In genomic region chr21:26916799-26917198, GRCh38 we compare ENCODE assay signal across 19 cellular contexts. TPM values are rescaled to one million over a fixed set of nuclear protein-coding genes. Genes with fewer than 3 reads are reported as not detected.
DNase-seq lines count a peak whose midpoint lies in the region; ATAC-seq and TF ChIP-seq lines count a peak whose summit lies in the region.
"Had no signal": no experiment of that assay in that cellular context is flagged by ENCODE, and none has a peak within 500 bp of the region (broad histone marks: within the 10 kb centered on the region; RNA-seq: fewer than 3 reads in every experiment).

No MANE protein-coding gene starts in this region.

- DNase-seq in GM23338 (ENCODE audit: low spot score), result peak; percentile 65
- no peak for DNase-seq in endodermal cell
- DNase-seq in mesendoderm, result peak; percentile 73
- DNase-seq in NCI-H446 treated with DMSO at 0.1 percent for 48 hours (lab: John Stamatoyannopoulos, UW), result no peak
- DNase-seq in medulla oblongata (ENCODE audit: extremely low spot score), result no peak
- DNase-seq in NCI-H1048 (lab: John Stamatoyannopoulos, UW), result no peak
- DNase-seq in kidney glomerular epithelial cell (lab: John Stamatoyannopoulos, UW), result no peak
- DNase-seq: 8988T; Calu3; CD8-positive, alpha-beta T cell; DMS79 treated with DMSO at 0.1 percent for 48 hours; Karpas-422; KBM-7 had no signal

- 79% methylated on average over 2 of the region's 2 CpGs for WGBS in HUES64
- WGBS in endodermal cell (ENCODE audit: insufficient coverage in 1 of 2, insufficient read length in 1 of 2), 2 experiments, result 83% methylated on average over 1 of the region's 2 CpGs; no CpG with 5 or more reads in 1 of the 2 experiments
- WGBS in mesendoderm (ENCODE audit: extremely low coverage, insufficient coverage, low lambda C conversion rate), result no CpG with 5 or more reads among the region's 2 CpGs

- H4K20me1 ChIP-seq in GM23338 (replicated peaks; ENCODE audit: insufficient read depth), result no peaks in the 10 kb centered on the region
- H4K20me1 ChIP-seq: BLaER1 had no signal

- no peak overlapping the region for H4K8ac ChIP-seq in mesendoderm (ENCODE audit: low read depth, low read length)

- no peak overlapping the region for H3K23ac ChIP-seq in mesendoderm (ENCODE audit: low read length)

- peaks cover 8% of the 10 kb centered on the region for H3K4me1 Mint-ChIP-seq in GM23338
- peaks cover 33% of the 10 kb centered on the region for H3K4me1 Mint-ChIP-seq in endodermal cell
- H3K4me1 Mint-ChIP-seq: IgD-negative memory B cell had no signal

- H2AK5ac ChIP-seq in mesendoderm (ENCODE audit: low read length), result no peak overlapping the region

- peaks cover 11% of the 10 kb centered on the region; the same call in 1 of the 2 replicates for H3K4me1 ChIP-seq in GM23338 (ENCODE audit: insufficient read depth)
- peaks cover 21% of the 10 kb centered on the region for H3K4me1 ChIP-seq in HUES64 (ENCODE audit: insufficient read depth, low read length)
- no peaks in the 10 kb centered on the region for H3K4me1 ChIP-seq in endodermal cell (ENCODE audit: control insufficient read depth, insufficient read depth, low read length)
- H3K4me1 ChIP-seq in mesendoderm (ENCODE audit: control insufficient read depth, low read depth, low read length), result peaks cover 2% of the 10 kb centered on the region
- H3K4me1 ChIP-seq: BLaER1 had no signal

- H2BK5ac ChIP-seq in mesendoderm (ENCODE audit: low read length), result no peak overlapping the region

- H3K27me3 ChIP-seq in GM23338 (ENCODE audit: insufficient read depth), result no peaks in the 10 kb centered on the region
- H3K27me3 ChIP-seq in HUES64 (ENCODE audit: insufficient read depth, low read length), result no peaks in the 10 kb centered on the region
- H3K27me3 ChIP-seq in endodermal cell (ENCODE audit: control insufficient read depth, insufficient read depth, low read length, poor library complexity, severe bottlenecking), result no peaks in the 10 kb centered on the region
- no peaks in the 10 kb centered on the region for H3K27me3 ChIP-seq in mesendoderm (ENCODE audit: insufficient read depth, low read length, poor library complexity)
- H3K27me3 ChIP-seq: BLaER1 had no signal

- no peak for TF ChIP-seq CTCF in GM23338 (conservative IDR thresholded peaks at IDR 0.05; ENCODE audit: low read depth in 2 of 2)
- no peak for TF ChIP-seq CTCF in endodermal cell (conservative IDR thresholded peaks at IDR 0.05)

- peaks cover 2% of the 10 kb centered on the region for H3K27me3 Mint-ChIP-seq in GM23338 (ENCODE audit: insufficient read depth, low read depth, poor library complexity)
- H3K27me3 Mint-ChIP-seq in endodermal cell (ENCODE audit: insufficient read depth), result no peaks in the 10 kb centered on the region

- peak overlapping the region; percentile 25 for H3K27ac Mint-ChIP-seq in GM23338
- peak overlapping the region; percentile 2 for H3K27ac Mint-ChIP-seq in endodermal cell
- H3K27ac Mint-ChIP-seq: CD14-positive monocyte; CD8-positive, alpha-beta T cell; IgD-negative memory B cell had no signal

- H3K4me2 ChIP-seq in GM23338 (no peak overlapping the region), mesendoderm (ENCODE audit: low read length) (no peak overlapping the region)
- H3K4me2 ChIP-seq: BLaER1 had no signal

- H3K36me3 Mint-ChIP-seq in GM23338 (ENCODE audit: low read depth) (peaks cover 35% of the 10 kb centered on the region), endodermal cell (ENCODE audit: low read depth) (peaks cover 6% of the 10 kb centered on the region)
- H3K36me3 Mint-ChIP-seq: CD14-positive monocyte; CD8-positive, alpha-beta T cell; IgD-negative memory B cell had no signal

- H3K4ac ChIP-seq in mesendoderm (ENCODE audit: low read depth, low read length), result no peak overlapping the region

- H3K36me3 ChIP-seq in GM23338 (ENCODE audit: insufficient read depth), result no peaks in the 10 kb centered on the region
- H3K36me3 ChIP-seq in HUES64 (ENCODE audit: insufficient read depth, low read length), result no peaks in the 10 kb centered on the region
- no peaks in the 10 kb centered on the region for H3K36me3 ChIP-seq in endodermal cell (ENCODE audit: control insufficient read depth, insufficient read depth, low read length)
- H3K36me3 ChIP-seq in mesendoderm (ENCODE audit: control insufficient read depth, insufficient read depth, low read length), result no peaks in the 10 kb centered on the region
- H3K36me3 ChIP-seq: BLaER1 had no signal

- H3K4me3 Mint-ChIP-seq in GM23338 (no peak overlapping the region), endodermal cell (no peak overlapping the region)
- H3K4me3 Mint-ChIP-seq: CD14-positive monocyte; CD8-positive, alpha-beta T cell; IgD-negative memory B cell had no signal

- peaks cover 25% of the 10 kb centered on the region for H3K9me3 Mint-ChIP-seq in GM23338
- peaks cover 19% of the 10 kb centered on the region for H3K9me3 Mint-ChIP-seq in endodermal cell
- H3K9me3 Mint-ChIP-seq: CD8-positive, alpha-beta T cell had no signal

- no peak overlapping the region for H2BK120ac ChIP-seq in mesendoderm (ENCODE audit: low read depth, low read length)

- ATAC-seq in GM23338, result peak; percentile 80
- ATAC-seq: CD8-positive, alpha-beta T cell had no signal

- no peaks in the 10 kb centered on the region for H3F3A ChIP-seq in GM23338 (replicated peaks; ENCODE audit: low read depth)

- no peak overlapping the region for H2BK15ac ChIP-seq in mesendoderm (replicated peaks; ENCODE audit: low read depth)

- no peak overlapping the region for H3K56ac ChIP-seq in mesendoderm (ENCODE audit: low read length)

- no peak overlapping the region for H3K9ac ChIP-seq in HUES64 (ENCODE audit: low read depth, low read length)
- no peak overlapping the region for H3K9ac ChIP-seq in endodermal cell (ENCODE audit: extremely low read depth, low read length, poor library complexity, severe bottlenecking)
- H3K9ac ChIP-seq in mesendoderm (ENCODE audit: low read length), result no peak overlapping the region
- H3K9ac ChIP-seq: BLaER1 had no signal

- H4K5ac ChIP-seq in mesendoderm (ENCODE audit: low read length), result no peak overlapping the region

- H3K9me3 ChIP-seq in HUES64 (ENCODE audit: insufficient read depth, low read depth, low read length) (peaks cover 15% of the 10 kb centered on the region), endodermal cell (ENCODE audit: control insufficient read depth, low read length) (peaks cover 25% of the 10 kb centered on the region)

- no peaks in the 10 kb centered on the region for H3K79me1 ChIP-seq in mesendoderm (ENCODE audit: low read length)

- H3K79me2 ChIP-seq in GM23338 (replicated peaks; ENCODE audit: insufficient read depth) (no peaks in the 10 kb centered on the region), mesendoderm (ENCODE audit: control insufficient read depth, insufficient read depth, low read length) (no peaks in the 10 kb centered on the region)

- H3K18ac ChIP-seq in mesendoderm (ENCODE audit: low read length), result no peak overlapping the region

- no peak overlapping the region for H3K27ac ChIP-seq in GM23338 (ENCODE audit: low read depth)
- peak overlapping the region; percentile 36; the same call in 1 of the 2 replicates for H3K27ac ChIP-seq in HUES64 (ENCODE audit: low read depth, low read length)
- H3K27ac ChIP-seq in endodermal cell (ENCODE audit: low read depth, low read length), result no peak overlapping the region
- no peak overlapping the region for H3K27ac ChIP-seq in mesendoderm (ENCODE audit: low read depth, low read length)
- H3K27ac ChIP-seq: BLaER1 had no signal

- no peaks in the 10 kb centered on the region for H3K9me2 ChIP-seq in GM23338 (ENCODE audit: insufficient read depth)

- H3K4me3 ChIP-seq in GM23338 (no peak overlapping the region), HUES64 (ENCODE audit: low read length) (no peak overlapping the region), endodermal cell (ENCODE audit: low read length) (peak overlapping the region; percentile 2), mesendoderm (ENCODE audit: low read length) (no peak overlapping the region)
- H3K4me3 ChIP-seq: BLaER1 had no signal

- no peak overlapping the region for H2AFZ ChIP-seq in GM23338

TF ChIP-seq in GM23338, 12 proteins besides CTCF, POLR2A, EP300 and RAD21 (continues in another document):
- TF ChIP-seq JUNB (IDR thresholded peaks at IDR 0.05; ENCODE audit: unreplicated experiment) (no peak), EZH2 (IDR thresholded peaks at IDR 0.05; ENCODE audit: low read depth, unreplicated experiment) (no peak), STAT1 (IDR thresholded peaks at IDR 0.05; ENCODE audit: unreplicated experiment) (no peak), ZNF114 (CRISPR knock-in tag; IDR thresholded peaks at IDR 0.05) (no peak), CREB1 (CRISPR knock-in tag; IDR thresholded peaks at IDR 0.05; ENCODE audit: low read depth) (no peak), NANOG (IDR thresholded peaks at IDR 0.05; ENCODE audit: borderline replicate concordance) (no peak)
- TF ChIP-seq, protein P1, sequence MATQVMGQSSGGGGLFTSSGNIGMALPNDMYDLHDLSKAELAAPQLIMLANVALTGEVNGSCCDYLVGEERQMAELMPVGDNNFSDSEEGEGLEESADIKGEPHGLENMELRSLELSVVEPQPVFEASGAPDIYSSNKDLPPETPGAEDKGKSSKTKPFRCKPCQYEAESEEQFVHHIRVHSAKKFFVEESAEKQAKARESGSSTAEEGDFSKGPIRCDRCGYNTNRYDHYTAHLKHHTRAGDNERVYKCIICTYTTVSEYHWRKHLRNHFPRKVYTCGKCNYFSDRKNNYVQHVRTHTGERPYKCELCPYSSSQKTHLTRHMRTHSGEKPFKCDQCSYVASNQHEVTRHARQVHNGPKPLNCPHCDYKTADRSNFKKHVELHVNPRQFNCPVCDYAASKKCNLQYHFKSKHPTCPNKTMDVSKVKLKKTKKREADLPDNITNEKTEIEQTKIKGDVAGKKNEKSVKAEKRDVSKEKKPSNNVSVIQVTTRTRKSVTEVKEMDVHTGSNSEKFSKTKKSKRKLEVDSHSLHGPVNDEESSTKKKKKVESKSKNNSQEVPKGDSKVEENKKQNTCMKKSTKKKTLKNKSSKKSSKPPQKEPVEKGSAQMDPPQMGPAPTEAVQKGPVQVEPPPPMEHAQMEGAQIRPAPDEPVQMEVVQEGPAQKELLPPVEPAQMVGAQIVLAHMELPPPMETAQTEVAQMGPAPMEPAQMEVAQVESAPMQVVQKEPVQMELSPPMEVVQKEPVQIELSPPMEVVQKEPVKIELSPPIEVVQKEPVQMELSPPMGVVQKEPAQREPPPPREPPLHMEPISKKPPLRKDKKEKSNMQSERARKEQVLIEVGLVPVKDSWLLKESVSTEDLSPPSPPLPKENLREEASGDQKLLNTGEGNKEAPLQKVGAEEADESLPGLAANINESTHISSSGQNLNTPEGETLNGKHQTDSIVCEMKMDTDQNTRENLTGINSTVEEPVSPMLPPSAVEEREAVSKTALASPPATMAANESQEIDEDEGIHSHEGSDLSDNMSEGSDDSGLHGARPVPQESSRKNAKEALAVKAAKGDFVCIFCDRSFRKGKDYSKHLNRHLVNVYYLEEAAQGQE (IDR thresholded peaks at IDR 0.05; ENCODE audit: unreplicated experiment), result no peak

RNA-seq across cellular contexts. Expression of gene ADAMTS5, which starts 50.1 kb away (rescaled TPM):
- 0.21 and 0.47 TPM in 2 replicates for total RNA-seq in GM23338 (2014; rRNA removed; shearing (Covaris generic))
- polyA plus RNA-seq in GM23338 (2016; fragmentation: Nextera tagmentation; extraction: Ambion mirVana), result 0.16 and 0.32 TPM in 2 replicates
- 0.30 TPM for polyA plus RNA-seq in HUES64 (2013, experiment 1 of 2)
- 0.38 TPM for polyA plus RNA-seq in HUES64 (2013, experiment 2 of 2)
- total RNA-seq in endodermal cell, result 1 to 10 TPM in 1 of 2 donors, under 1 TPM in 1; 0.33 to 1.9 TPM
- 0.43 TPM for polyA plus RNA-seq in endodermal cell (2013, experiment 1 of 2)
- 0.33 TPM for polyA plus RNA-seq in endodermal cell (2013, experiment 2 of 2)
- 2.4 TPM for polyA plus RNA-seq in mesendoderm (2013, experiment 1 of 2)
- 2.4 TPM for polyA plus RNA-seq in mesendoderm (2013, experiment 2 of 2)
- total RNA-seq: A673; Calu3; CD8-positive, alpha-beta T cell; HT-29 had no signal
- polyA plus RNA-seq: IgD-negative memory B cell had no signal

Comparison
In these comparisons a context has a peak if more than half of its experiments do, and no peak if none do; other contexts are left out.
1. DNase-seq: peak in GM23338 (single experiment) and mesendoderm (single experiment); none in endodermal cell (single experiment), NCI-H446 treated with DMSO at 0.1 percent for 48 hours (single experiment), medulla oblongata (single experiment), NCI-H1048 (single experiment) and kidney glomerular epithelial cell (single experiment).